Comparison of ENCODE assay signal across 8 cellular contexts in genomic region chr13:45047394-45048328, GRCh38. TPM values are rescaled to one million over a fixed set of nuclear protein-coding genes. Genes with fewer than 3 reads are reported as not detected.
DNase-seq lines count a peak whose midpoint lies in the region; ATAC-seq, FAIRE-seq and TF ChIP-seq lines count a peak whose summit lies in the region.

No MANE protein-coding gene starts in this region.

- H3K9ac ChIP-seq in kidney (ENCODE audit: low read length in 2 of 2) = peak overlapping the region; percentile 8 to 60

- H3K4me3 ChIP-seq in kidney (ENCODE audit: low read length in 2 of 2) = peak overlapping the region; percentile 60 to 78

- H3K36me3 Mint-ChIP-seq in chondrocyte (ENCODE audit: low read depth) = no peaks in the 10 kb centered on the region

- H3K9me3 ChIP-seq in kidney (ENCODE audit: control insufficient read depth in 1 of 2, low read length in 2 of 2) = no peaks in the 10 kb centered on the region

- H3K4me1 ChIP-seq in kidney (ENCODE audit: control insufficient read depth in 1 of 2, insufficient read depth in 1 of 2, low read depth in 1 of 2, low read length in 2 of 2) = no peaks in the 10 kb centered on the region

- no peak for FAIRE-seq in kidney (lab: Jason Lieb, UNC)

- no peak overlapping the region for H3K27ac ChIP-seq in kidney (ENCODE audit: low read depth in 2 of 2, low read length in 2 of 2)

- no peaks in the 10 kb centered on the region for H3K9me3 Mint-ChIP-seq in chondrocyte (ENCODE audit: low read depth)

- H3K4me1 Mint-ChIP-seq in chondrocyte (ENCODE audit: low read depth) = peaks cover 11% of the 10 kb centered on the region

- intact Hi-C loops in kidney (cut with DNase I) = loop anchor here (10.0 kb wide), 1 partner anchor 257 kb away; no protein-coding TSS in a partner anchor

- peak; percentile 96 for TF ChIP-seq CTCF in chondrocyte (IDR thresholded peaks at IDR 0.05)
- TF ChIP-seq CTCF in kidney (IDR thresholded peaks at IDR 0.05; ENCODE audit: borderline replicate concordance, extremely low read depth, insufficient read depth) = peak; percentile 91

- H3K36me3 ChIP-seq in kidney (ENCODE audit: control insufficient read depth in 1 of 2, insufficient read depth in 2 of 2, low read length in 2 of 2) = no peaks in the 10 kb centered on the region

- peak overlapping the region; percentile 70 for H3K27ac Mint-ChIP-seq in chondrocyte (ENCODE audit: unreplicated experiment)

- peak; percentile 54 for ATAC-seq in HG02938 (IDR thresholded peaks at IDR 0.05; ENCODE audit: unreplicated experiment)

- DNase-seq in GM03348 (ENCODE audit: low spot score) = peak; percentile 85
- peak; percentile 82 for DNase-seq in NCI-H2227 (lab: John Stamatoyannopoulos, UW; ENCODE audit: unreplicated experiment)
- DNase-seq in activated CD4-positive, alpha-beta T cell treated with anti-CD3 and anti-CD28 coated beads for 1 hour = peak; percentile 65
- no peak for DNase-seq in chondrocyte (ENCODE audit: low spot score)
- peak; percentile 73 for DNase-seq in kidney
- DNase-seq in stimulated activated CD4-positive, alpha-beta T cell treated with anti-CD3 and anti-CD28 coated beads, Interleukin-15, amount 100 ng/mL, for 1 hour (ENCODE audit: low read depth in 1 of 2, low spot score in 1 of 2) = peak; percentile 52 to 56
- DNase-seq in cortex of kidney (lab: John Stamatoyannopoulos, UW) = no peak

- H3K27me3 Mint-ChIP-seq in chondrocyte (ENCODE audit: low read depth) = no peaks in the 10 kb centered on the region

- peak overlapping the region; percentile 82 for H3K4me3 Mint-ChIP-seq in chondrocyte (ENCODE audit: unreplicated experiment)

RNA-seq across cellular contexts. Expression of gene GPALPP1, which starts 58.3 kb away (rescaled TPM):
- total RNA-seq in chondrocyte (19.3 to 30.8 TPM (median 21.5 TPM) in 3 replicates), kidney (25.1 TPM)
- 9.2 TPM for polyA plus RNA-seq in kidney (ENCODE audit: insufficient read depth, low read depth, low replicate concordance)

RNA-seq across cellular contexts. Expression of gene NUFIP1, which starts 58.4 kb away (rescaled TPM):
- total RNA-seq in chondrocyte (4.7 to 6.4 TPM (median 5.1 TPM) in 3 replicates), kidney (5.5 TPM)
- polyA plus RNA-seq in kidney (ENCODE audit: insufficient read depth, low read depth, low replicate concordance) = 3.4 TPM

Comparison
In these comparisons a context has a peak if more than half of its experiments do, and no peak if none do; other contexts are left out.
1. DNase-seq: peak in GM03348 (single experiment), NCI-H2227 (single experiment), activated CD4-positive, alpha-beta T cell treated with anti-CD3 and anti-CD28 coated beads for 1 hour (single experiment), kidney (single experiment) and stimulated activated CD4-positive, alpha-beta T cell treated with anti-CD3 and anti-CD28 coated beads, Interleukin-15, amount 100 ng/mL, for 1 hour (2 of 2); none in chondrocyte (single experiment) and cortex of kidney (single experiment).